11 cellular contexts compared by ENCODE assay signal in genomic region chr3:31968391-31968926, GRCh38. TPM values are rescaled to one million over a fixed set of nuclear protein-coding genes. Genes with fewer than 3 reads are reported as not detected.
A peak's percentile ranks its signal among the peaks of the same experiment; 100 is the strongest.
DNase-seq lines count a peak whose midpoint lies in the region; ATAC-seq, FAIRE-seq and TF ChIP-seq lines count a peak whose summit lies in the region.
"Had no signal": no experiment of that assay in that cellular context is flagged by ENCODE, and none has a peak within 500 bp of the region (broad histone marks: within the 10 kb centered on the region; RNA-seq: fewer than 3 reads in every experiment).

No MANE protein-coding gene starts in this region.

- H3K27me3 ChIP-seq in adipocyte (replicated peaks; ENCODE audit: control insufficient read depth, insufficient read depth, low read length) (no peaks in the 10 kb centered on the region), stomach (no peaks in the 10 kb centered on the region)
- H3K27me3 ChIP-seq: dorsolateral prefrontal cortex had no signal

- DNase-seq in H54 (ENCODE audit: insufficient read length, low spot score) (no peak), adipocyte (ENCODE audit: low read depth) (peak; percentile 77), stomach (no peak), NCI-H2171 (lab: John Stamatoyannopoulos, UW) (no peak), KG1 (lab: John Stamatoyannopoulos, UW) (no peak)
- DNase-seq: activated CD4-positive, alpha-beta T cell treated with anti-CD3 and anti-CD28 coated beads, Interleukin-2, amount 50 U/mL, for 4 hours; dorsolateral prefrontal cortex; NCI-H146 had no signal

- no peak for ATAC-seq in GM21786 (IDR thresholded peaks at IDR 0.05; ENCODE audit: unreplicated experiment)
- no peak for ATAC-seq in HG03432 (IDR thresholded peaks at IDR 0.05; ENCODE audit: unreplicated experiment)

- intact Hi-C loops in stomach (cut with DNase I; ENCODE audit: low total_unique reads) = no loop called here

- H3K9me3 ChIP-seq in adipocyte (ENCODE audit: control insufficient read depth, low read length) (no peaks in the 10 kb centered on the region), stomach (no peaks in the 10 kb centered on the region)

- TF ChIP-seq CTCF in stomach (IDR thresholded peaks at IDR 0.05) = no peak

- FAIRE-seq in H54 (lab: Jason Lieb, UNC) = peak; percentile 72
- peak; percentile 66 for FAIRE-seq in islet of Langerhans (lab: Jason Lieb, UNC)

- H3K27ac ChIP-seq in stomach = peak overlapping the region in 4 of 5 donors; percentile 42 to 80 (median 54)
- H3K27ac ChIP-seq: dorsolateral prefrontal cortex had no signal

- 41 to 75% (median 66%) methylated on average over 2 of the region's 2 CpGs for WGBS in stomach, 5 donors

- H3K4me3 ChIP-seq in adipocyte (ENCODE audit: low read length) (peak overlapping the region; percentile 57), stomach (no peak overlapping the region)
- H3K4me3 ChIP-seq: dorsolateral prefrontal cortex had no signal

- no peak for TF ChIP-seq EP300 in stomach (IDR thresholded peaks at IDR 0.05)

- H3K36me3 ChIP-seq in adipocyte (ENCODE audit: control insufficient read depth, insufficient read depth, low read length, severe bottlenecking) = no peaks in the 10 kb centered on the region
- H3K36me3 ChIP-seq in stomach = no peaks in the 10 kb centered on the region

- H3K4me1 ChIP-seq in adipocyte (ENCODE audit: control insufficient read depth, insufficient read depth, low read length) = peaks cover 29% of the 10 kb centered on the region
- H3K4me1 ChIP-seq in stomach = peaks cover 0 to 13% (median 7%) of the 10 kb centered on the region in 4 donors

- TF ChIP-seq POLR2A in H54 (IDR thresholded peaks at IDR 0.05; ENCODE audit: low read depth, low read length) (no peak), stomach (IDR thresholded peaks at IDR 0.05) (no peak)

- peak overlapping the region; percentile 75 for H3K9ac ChIP-seq in adipocyte (ENCODE audit: low read length)

RNA-seq across cellular contexts. Expression of gene OSBPL10, which starts 12.6 kb away (rescaled TPM):
- total RNA-seq in stomach = 10 to 100 TPM in 3 of 5 donors, 1 to 10 TPM in 2; 1.8 to 37.7 (median 21.3) TPM
- 1 to 10 TPM; 3.3 to 6.0 (median 5.8) TPM for polyA plus RNA-seq in stomach

RNA-seq across cellular contexts. Expression of gene ZNF860, which starts 13.1 kb away (rescaled TPM):
- total RNA-seq in stomach = 1 to 10 TPM in 2 of 5 donors, not detected in 3; 1.2 to 2.0 TPM
- 1 to 10 TPM in 1 of 3 donors, under 1 TPM in 1, not detected in 1; 0.50 to 1.5 TPM for polyA plus RNA-seq in stomach
